Comparison of ENCODE assay signal across 11 cellular contexts in the genomic region with DNA sequence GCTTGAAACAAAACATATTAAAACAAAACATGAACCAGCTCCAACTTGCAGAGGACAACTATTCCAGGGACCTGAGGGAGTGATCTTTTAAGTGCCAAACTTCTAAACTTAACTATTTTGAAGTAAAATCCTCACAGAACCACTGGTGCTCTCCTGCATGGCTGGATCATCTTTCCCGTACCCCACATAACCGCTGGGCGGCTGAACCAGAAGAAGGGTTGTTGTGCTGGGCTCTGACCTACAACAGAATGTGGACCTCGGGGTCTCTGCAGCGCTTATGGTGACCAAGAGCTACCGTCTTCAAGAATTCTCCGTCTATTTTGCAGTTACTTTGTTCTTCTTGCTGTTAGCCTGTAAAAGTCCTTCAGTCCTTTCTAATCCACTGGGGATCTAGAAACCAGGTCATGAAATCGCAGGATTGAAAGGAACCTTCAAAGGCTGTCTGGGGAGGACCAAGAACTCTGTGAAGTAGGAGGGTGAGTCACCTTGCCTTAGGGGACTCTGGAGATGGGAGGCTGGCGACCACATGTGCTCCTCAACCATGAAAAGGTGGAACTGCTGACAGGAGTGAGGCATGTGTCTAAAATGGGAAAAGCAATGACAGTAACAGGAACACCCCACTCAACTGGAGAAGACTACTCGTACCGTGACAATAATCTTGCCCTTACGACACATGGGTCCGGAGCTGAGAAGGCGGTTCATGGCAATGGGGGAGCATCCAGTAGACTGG. TPM values are rescaled to one million over a fixed set of nuclear protein-coding genes. Genes with fewer than 3 reads are reported as not detected.
DNase-seq lines count a peak whose midpoint lies in the region; ATAC-seq and TF ChIP-seq lines count a peak whose summit lies in the region.
"Had no signal": no experiment of that assay in that cellular context is flagged by ENCODE, and none has a peak within 500 bp of the region (broad histone marks: within the 10 kb centered on the region; RNA-seq: fewer than 3 reads in every experiment).

No MANE protein-coding gene starts in this region.

- H4K20me1 ChIP-seq in fibroblast of lung (ENCODE audit: control insufficient read depth, extremely low read depth, insufficient read depth, low read length) (peaks cover 13% of the 10 kb centered on the region), smooth muscle cell (ENCODE audit: low read depth) (peaks cover 91% of the 10 kb centered on the region)

- CTCF ChIA-PET in activated naive CD4-positive, alpha-beta T cell treated with anti-CD3 and anti-CD28 coated beads, Interleukin-2, amount 10 ng/mL, durations not matched to agents 7 days and 5 days (lab: Charles Lee): interaction anchor here (2.1 kb wide), 1 partner anchor 11 kb away, joined by 7 read pairs; no protein-coding TSS in a partner anchor

- TF ChIP-seq CTCF in fibroblast of lung (conservative IDR thresholded peaks at IDR 0.05 in 1 of 2, IDR thresholded peaks at IDR 0.05 in 1 of 2; ENCODE audit: low read depth in 1 of 2, low read length in 2 of 2) (no peak), smooth muscle cell (IDR thresholded peaks at IDR 0.05; ENCODE audit: borderline replicate concordance, insufficient read depth, poor library complexity, severe bottlenecking) (no peak)

- H3K36me3 Mint-ChIP-seq in activated naive CD4-positive, alpha-beta T cell treated with anti-CD3 and anti-CD28 coated beads, Interleukin-2, amount 50 U/mL, for 24 hours: peaks cover 6% of the 10 kb centered on the region
- peaks cover 25% of the 10 kb centered on the region for H3K36me3 Mint-ChIP-seq in activated naive CD4-positive, alpha-beta T cell treated with anti-CD3 and anti-CD28 coated beads, Interleukin-2, amount 10 ng/mL, durations not matched to agents 7 days and 5 days

- no peak overlapping the region for H3K9ac ChIP-seq in fibroblast of lung (ENCODE audit: insufficient read depth, low read length)
- no peak overlapping the region for H3K9ac ChIP-seq in smooth muscle cell (ENCODE audit: low read depth)

- H3K79me2 ChIP-seq in fibroblast of lung (ENCODE audit: control insufficient read depth, insufficient read depth, low read length): peaks cover 86% of the 10 kb centered on the region
- H3K79me2 ChIP-seq in smooth muscle cell (ENCODE audit: low read depth): peaks cover 94% of the 10 kb centered on the region

- no peaks in the 10 kb centered on the region for H3K27me3 ChIP-seq in fibroblast of lung (ENCODE audit: control insufficient read depth, insufficient read depth, low read length)
- H3K27me3 ChIP-seq in smooth muscle cell (ENCODE audit: low read depth): no peaks in the 10 kb centered on the region

- H3K4me3 ChIP-seq in fibroblast of lung (replicated peaks in 1 of 4; ENCODE audit: control extremely low read depth in 1 of 4, insufficient read depth in 1 of 4, low read depth in 3 of 4, low read length in 4 of 4): no peak overlapping the region
- peak overlapping the region; percentile 13 for H3K4me3 ChIP-seq in smooth muscle cell

- WGBS in smooth muscle cell (ENCODE audit: low lambda C conversion rate): 43% methylated on average over 14 of the region's 14 CpGs

- H3K9me3 Mint-ChIP-seq in activated naive CD4-positive, alpha-beta T cell treated with anti-CD3 and anti-CD28 coated beads, Interleukin-2, amount 50 U/mL, for 24 hours: no peaks in the 10 kb centered on the region
- H3K9me3 Mint-ChIP-seq in activated naive CD4-positive, alpha-beta T cell treated with anti-CD3 and anti-CD28 coated beads, Interleukin-2, amount 10 ng/mL, durations not matched to agents 7 days and 5 days: no peaks in the 10 kb centered on the region

- H3K4me2 ChIP-seq in fibroblast of lung (ENCODE audit: extremely low read depth, insufficient read depth, low read length) (peak overlapping the region; percentile 55), smooth muscle cell (peak overlapping the region; percentile 98)

- no peak overlapping the region for H2AFZ ChIP-seq in fibroblast of lung (ENCODE audit: low read length)
- H2AFZ ChIP-seq in smooth muscle cell (ENCODE audit: low read depth): no peak overlapping the region

- no peak overlapping the region for H3K4me3 Mint-ChIP-seq in activated naive CD4-positive, alpha-beta T cell treated with anti-CD3 and anti-CD28 coated beads, Interleukin-2, amount 50 U/mL, for 24 hours
- H3K4me3 Mint-ChIP-seq in activated naive CD4-positive, alpha-beta T cell treated with anti-CD3 and anti-CD28 coated beads, Interleukin-2, amount 10 ng/mL, durations not matched to agents 7 days and 5 days: no peak overlapping the region

- H3K9me3 ChIP-seq in fibroblast of lung (ENCODE audit: control insufficient read depth, insufficient read depth, low read depth, low read length) (no peaks in the 10 kb centered on the region), smooth muscle cell (replicated peaks; ENCODE audit: low read depth) (no peaks in the 10 kb centered on the region)
- H3K9me3 ChIP-seq: thoracic aorta had no signal

- peaks cover 44% of the 10 kb centered on the region for H3F3A ChIP-seq in smooth muscle cell (ENCODE audit: low read depth)

- no peaks in the 10 kb centered on the region for H3K27me3 Mint-ChIP-seq in activated naive CD4-positive, alpha-beta T cell treated with anti-CD3 and anti-CD28 coated beads, Interleukin-2, amount 50 U/mL, for 24 hours
- H3K27me3 Mint-ChIP-seq in activated naive CD4-positive, alpha-beta T cell treated with anti-CD3 and anti-CD28 coated beads, Interleukin-2, amount 10 ng/mL, durations not matched to agents 7 days and 5 days: no peaks in the 10 kb centered on the region

- peaks cover 50% of the 10 kb centered on the region for H3K4me1 Mint-ChIP-seq in activated naive CD4-positive, alpha-beta T cell treated with anti-CD3 and anti-CD28 coated beads, Interleukin-2, amount 50 U/mL, for 24 hours
- H3K4me1 Mint-ChIP-seq in activated naive CD4-positive, alpha-beta T cell treated with anti-CD3 and anti-CD28 coated beads, Interleukin-2, amount 10 ng/mL, durations not matched to agents 7 days and 5 days: peaks cover 37% of the 10 kb centered on the region

- H3K36me3 ChIP-seq in fibroblast of lung (ENCODE audit: control insufficient read depth, insufficient read depth, low read length) (peaks cover 31% of the 10 kb centered on the region), smooth muscle cell (ENCODE audit: low read depth) (peaks cover 6% of the 10 kb centered on the region)

- in situ Hi-C loops in SK-MEL-5 (cut with HindIII; ENCODE audit: low pct_unique_long_range_greater_than_20kb, low sequenced_read_pairs): no loop called here

- H3K4me1 ChIP-seq in fibroblast of lung (ENCODE audit: control insufficient read depth, extremely low read depth, insufficient read depth, low read length) (peaks cover 9% of the 10 kb centered on the region), smooth muscle cell (ENCODE audit: low read depth) (peaks cover 9% of the 10 kb centered on the region)

- H3K27ac ChIP-seq in fibroblast of lung (ENCODE audit: insufficient read depth, low read length) (no peak overlapping the region), smooth muscle cell (ENCODE audit: low read depth) (peak overlapping the region; percentile 90)
- H3K27ac ChIP-seq: thoracic aorta had no signal

- no peak for DNase-seq in activated naive CD4-positive, alpha-beta T cell treated with anti-CD3 and anti-CD28 coated beads, Interleukin-2, amount 10 ng/mL, durations not matched to agents 7 days and 5 days
- DNase-seq in SK-MEL-5 (ENCODE audit: low read depth, low spot score): peak; percentile 50
- DNase-seq in fibroblast of lung (ENCODE audit: low read depth in 2 of 2): peak in 1 of 2 donors; percentile 39
- DNase-seq in smooth muscle cell (lab: John Stamatoyannopoulos, UW; ENCODE audit: unreplicated experiment): no peak
- DNase-seq in NCI-H2227 treated with DMSO at 0.1 percent for 48 hours (lab: John Stamatoyannopoulos, UW): no peak
- DNase-seq in NOMO-1 treated with DMSO at 0.1 percent for 48 hours (lab: John Stamatoyannopoulos, UW; ENCODE audit: unreplicated experiment): no peak
- DNase-seq: activated gamma-delta T cell, NCI-H2107 had no signal

- no peak for ATAC-seq in HG03039 (IDR thresholded peaks at IDR 0.05; ENCODE audit: unreplicated experiment)

- H3K27ac Mint-ChIP-seq in activated naive CD4-positive, alpha-beta T cell treated with anti-CD3 and anti-CD28 coated beads, Interleukin-2, amount 50 U/mL, for 24 hours: peak overlapping the region; percentile 62
- H3K27ac Mint-ChIP-seq in activated naive CD4-positive, alpha-beta T cell treated with anti-CD3 and anti-CD28 coated beads, Interleukin-2, amount 10 ng/mL, durations not matched to agents 7 days and 5 days: no peak overlapping the region

RNA-seq across cellular contexts. Expression of gene HDLBP, which starts 46.6 kb away (rescaled TPM):
- total RNA-seq in SK-MEL-5 (2014; rRNA removed; shearing (Covaris generic)): 582 and 592 TPM in 2 replicates
- 467 and 555 TPM in 2 replicates for polyA plus RNA-seq in SK-MEL-5 (2015; cell fraction: cytosol; rRNA removed)
- polyA plus RNA-seq in SK-MEL-5 (2015; cell fraction: nucleus; rRNA removed): 293 and 332 TPM in 2 replicates
- total RNA-seq in fibroblast of lung (1,289 and 1,354 TPM in 2 replicates), smooth muscle cell (504 and 559 TPM in 2 replicates)
- polyA plus RNA-seq in fibroblast of lung (626 and 639 TPM in 2 replicates), smooth muscle cell (545 and 601 TPM in 2 replicates)
- polyA plus RNA-seq in fibroblast of lung (2012): 514 and 635 TPM in 2 replicates
- polyA minus RNA-seq in fibroblast of lung (ENCODE audit: low replicate concordance): 1,624 and 1,651 TPM in 2 replicates

RNA-seq across cellular contexts. Expression of gene SEPTIN2, which starts 46.8 kb away (rescaled TPM):
- 261 and 268 TPM in 2 replicates for total RNA-seq in SK-MEL-5 (2014; rRNA removed; shearing (Covaris generic))
- 227 and 278 TPM in 2 replicates for polyA plus RNA-seq in SK-MEL-5 (2015; cell fraction: cytosol; rRNA removed)
- 361 and 393 TPM in 2 replicates for polyA plus RNA-seq in SK-MEL-5 (2015; cell fraction: nucleus; rRNA removed)
- 326 and 403 TPM in 2 replicates for total RNA-seq in fibroblast of lung
- 795 and 927 TPM in 2 replicates for polyA plus RNA-seq in fibroblast of lung
- 386 and 449 TPM in 2 replicates for polyA plus RNA-seq in fibroblast of lung (2012)
- polyA minus RNA-seq in fibroblast of lung (ENCODE audit: low replicate concordance): 349 and 400 TPM in 2 replicates
- total RNA-seq in smooth muscle cell: 443 and 523 TPM in 2 replicates
- polyA plus RNA-seq in smooth muscle cell: 314 and 344 TPM in 2 replicates
